Comparison of ENCODE assay signal across 8 cellular contexts in the genomic region with DNA sequence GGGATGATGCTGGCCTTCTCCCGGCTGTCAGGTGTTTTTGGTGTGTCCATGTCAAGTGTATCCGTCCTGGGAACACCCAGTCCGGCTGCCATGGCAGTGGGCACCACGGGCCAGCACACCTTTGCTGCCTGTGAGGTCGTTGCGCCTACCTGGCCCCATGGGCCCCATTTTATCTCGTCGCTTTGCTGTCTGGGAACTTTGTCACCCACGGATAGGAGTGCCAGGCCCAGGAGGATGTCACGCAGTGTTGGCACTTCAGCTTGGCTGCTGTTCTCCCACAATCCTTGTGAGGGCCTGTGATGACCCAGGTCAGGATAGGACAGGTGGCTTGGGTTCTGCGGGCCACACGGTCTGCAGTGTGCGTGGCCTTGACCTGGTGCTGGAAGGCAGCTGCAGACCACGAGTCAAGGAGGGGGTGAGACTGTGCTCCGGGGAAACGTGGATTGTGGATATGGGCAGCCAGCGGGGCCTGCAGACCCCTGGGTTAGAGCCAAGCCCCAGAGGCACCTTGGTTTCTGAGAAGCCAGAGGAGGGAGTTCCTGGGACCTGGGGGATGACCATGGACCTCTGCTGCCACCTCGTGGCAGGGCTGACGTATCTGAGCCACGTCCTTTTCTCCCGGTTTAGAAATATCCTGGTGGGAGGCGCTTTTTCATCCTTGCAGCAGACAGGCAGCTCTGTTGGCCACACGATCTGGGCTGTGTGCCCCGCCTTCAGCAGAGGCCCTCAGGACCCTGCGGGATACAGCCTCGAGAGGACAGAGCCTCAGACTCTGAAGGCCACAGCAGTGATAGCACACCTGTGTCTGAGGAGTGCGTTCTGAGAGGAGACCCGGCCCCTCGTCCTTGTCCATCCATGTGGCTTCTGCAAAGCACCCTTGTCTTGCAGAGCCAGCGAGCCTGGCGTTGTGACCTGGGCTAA.
DNase-seq lines count a peak whose midpoint lies in the region; ATAC-seq and TF ChIP-seq lines count a peak whose summit lies in the region.

No MANE protein-coding gene starts in this region.

- H3K27ac Mint-ChIP-seq in HFFc6, result no peak overlapping the region

- CTCF ChIA-PET in BJ (lab: Yijun Ruan, JAX), result interaction anchor here (0.6 to 4.7 kb wide), 26 partner anchors 10 to 682 kb away, joined by 3 to 25 read pairs (median 4); a partner anchor contains a TSS

- H3K9me3 Mint-ChIP-seq in HFFc6, result peaks cover 4% of the 10 kb centered on the region; the same call in 1 of the 2 replicates

- ATAC-seq in GM18498 (IDR thresholded peaks at IDR 0.05; ENCODE audit: unreplicated experiment), result no peak

- TF ChIP-seq CTCF in BJ (IDR thresholded peaks at IDR 0.05; ENCODE audit: insufficient read depth, low read depth, low read length), result peak; percentile 89
- TF ChIP-seq CTCF in HFFc6 (IDR thresholded peaks at IDR 0.05), result peak; percentile 93
- peak; percentile 69 for TF ChIP-seq CTCF in coronary artery (IDR thresholded peaks at IDR 0.05)
- peak in 1 of 3 donors; percentile 35 for TF ChIP-seq CTCF in lower leg skin (IDR thresholded peaks at IDR 0.05)

- peaks cover 14% of the 10 kb centered on the region for H3K27me3 ChIP-seq in BJ (ENCODE audit: control insufficient read depth, insufficient read depth, low read length)

- H3K4me1 Mint-ChIP-seq in HFFc6 (ENCODE audit: low read depth), result peaks cover 45% of the 10 kb centered on the region

- 37 to 42% methylated on average over 28 to 31 of the region's 31 CpGs for WGBS in lower leg skin, 2 donors

- TF ChIP-seq POLR2A in lower leg skin (IDR thresholded peaks at IDR 0.05), result no peak

- no peak overlapping the region for H3K4me3 Mint-ChIP-seq in HFFc6

- peak; percentile 19 for DNase-seq in BJ (ENCODE audit: low read depth)
- peak; percentile 80 for DNase-seq in HFFc6
- peak; percentile 52 for DNase-seq in NCI-H748 treated with DMSO at 0.1 percent for 48 hours (lab: John Stamatoyannopoulos, UW)
- DNase-seq in activated CD4-positive, alpha-beta T cell treated with anti-CD3 and anti-CD28 coated beads, Interleukin-2, amount 50 U/mL, for 1 hour, result peak; percentile 83
- peak; percentile 71 for DNase-seq in coronary artery (ENCODE audit: low spot score)
- DNase-seq in lower leg skin (ENCODE audit: low spot score in 2 of 2), result peak; percentile 40 to 89
- DNase-seq in stimulated activated CD4-positive, alpha-beta T cell treated with anti-CD3 and anti-CD28 coated beads, TNF-alpha, amount 100 ng/mL, for 48 hours (ENCODE audit: low read depth in 3 of 3), result peak; percentile 64 to 82 (median 65)

- H3K27ac ChIP-seq in coronary artery, result no peak overlapping the region

- peaks cover 22% of the 10 kb centered on the region for H3K27me3 Mint-ChIP-seq in HFFc6 (ENCODE audit: insufficient read depth)

- no peaks in the 10 kb centered on the region for H3K36me3 ChIP-seq in BJ (ENCODE audit: control insufficient read depth, insufficient read depth, low read length)

- H3K4me3 ChIP-seq in BJ (ENCODE audit: low read depth, low read length), result no peak overlapping the region
- H3K4me3 ChIP-seq in coronary artery, result no peak overlapping the region
- no peak overlapping the region for H3K4me3 ChIP-seq in lower leg skin (ENCODE audit: low read depth, poor library complexity, severe bottlenecking)

- POLR2A ChIA-PET in BJ (lab: Charles Lee), result no interaction called here

- intact Hi-C loops in lower leg skin (cut with DNase I; ENCODE audit: low total_unique reads), result loop anchor here (2.0 kb wide), 1 partner anchor 266 kb away; no protein-coding TSS in a partner anchor

- no peaks in the 10 kb centered on the region for H3K36me3 Mint-ChIP-seq in HFFc6 (ENCODE audit: low read depth)

Comparison
In these comparisons a context has a peak if more than half of its experiments do, and no peak if none do; other contexts are left out.
1. DNase-seq: peak in every context shown above with its lines; median percentile 83 in activated CD4-positive, alpha-beta T cell treated with anti-CD3 and anti-CD28 coated beads, Interleukin-2, amount 50 U/mL, for 1 hour; 80 in HFFc6; 71 in coronary artery; 65 in stimulated activated CD4-positive, alpha-beta T cell treated with anti-CD3 and anti-CD28 coated beads, TNF-alpha, amount 100 ng/mL, for 48 hours; 64 in lower leg skin; 52 in NCI-H748 treated with DMSO at 0.1 percent for 48 hours; 19 in BJ.